ENCODE assay signal across 9 cellular contexts in the genomic region with DNA sequence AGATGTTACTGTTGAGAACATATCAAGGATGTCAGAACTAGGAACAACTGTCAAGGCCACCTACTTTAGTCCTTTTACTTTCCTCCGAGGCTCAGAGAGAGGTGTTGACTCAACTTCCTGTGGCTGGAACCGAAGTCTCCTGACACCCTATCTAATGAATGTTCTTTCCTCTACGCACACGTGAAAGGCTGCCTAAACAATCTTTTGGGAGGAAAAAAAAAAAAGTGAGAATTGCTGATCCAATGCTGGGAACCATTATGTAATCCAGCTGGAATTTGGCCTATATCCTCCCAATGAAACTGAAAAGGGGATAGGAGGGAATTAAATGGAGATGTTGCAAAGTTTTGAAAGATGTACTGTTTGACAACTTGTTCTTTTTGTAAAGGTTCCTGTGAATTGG. TPM values are rescaled to one million over a fixed set of nuclear protein-coding genes. Genes with fewer than 3 reads are reported as not detected.
DNase-seq lines count a peak whose midpoint lies in the region; ATAC-seq and TF ChIP-seq lines count a peak whose summit lies in the region.
"Had no signal": no experiment of that assay in that cellular context is flagged by ENCODE, and none has a peak within 500 bp of the region (broad histone marks: within the 10 kb centered on the region; RNA-seq: fewer than 3 reads in every experiment).

No MANE protein-coding gene starts in this region.

- peaks cover 0 to 80% (median 15%) of the 10 kb centered on the region in 4 donors for H3K4me1 ChIP-seq in tibial artery

- peak overlapping the region; percentile 52 to 66 for H3K4me3 Mint-ChIP-seq in activated T-cell treated with anti-CD3 and anti-CD28 coated beads, Interleukin-2, amount 50 U/mL, for 72 hours
- peak overlapping the region; percentile 19 for H3K4me3 Mint-ChIP-seq in activated naive CD8-positive, alpha-beta T cell treated with anti-CD3 and anti-CD28 coated beads for 36 hours

- no peaks in the 10 kb centered on the region for H3K9me3 ChIP-seq in tibial artery

- DNase-seq in activated T-cell treated with anti-CD3 and anti-CD28 coated beads, Interleukin-2, amount 50 U/mL, for 72 hours, result peak; percentile 11 to 22
- no peak for DNase-seq in activated T-cell treated with anti-CD3 and anti-CD28 coated beads, Interleukin-2, amount 50 U/mL, for 1 hour
- DNase-seq in activated naive CD8-positive, alpha-beta T cell treated with anti-CD3 and anti-CD28 coated beads for 36 hours, result no peak
- no peak for DNase-seq in left ventricle myocardium superior
- peak in 1 of 2 donors; percentile 24 for DNase-seq in tibial artery

- peaks cover 20% of the 10 kb centered on the region for H3K4me1 Mint-ChIP-seq in activated T-cell treated with anti-CD3 and anti-CD28 coated beads, Interleukin-2, amount 50 U/mL, for 72 hours (ENCODE audit: low read depth)
- H3K4me1 Mint-ChIP-seq in activated naive CD8-positive, alpha-beta T cell treated with anti-CD3 and anti-CD28 coated beads for 36 hours, result peaks cover 15% of the 10 kb centered on the region

- no peak overlapping the region for H3K27ac Mint-ChIP-seq in activated T-cell treated with anti-CD3 and anti-CD28 coated beads, Interleukin-2, amount 50 U/mL, for 72 hours
- H3K27ac Mint-ChIP-seq in activated naive CD8-positive, alpha-beta T cell treated with anti-CD3 and anti-CD28 coated beads for 36 hours, result peak overlapping the region; percentile 84

- ATAC-seq in activated T-cell treated with anti-CD3 and anti-CD28 coated beads, Interleukin-2, amount 50 U/mL, for 72 hours (replicated peaks in 1 of 2), result peak; percentile 69 to 76
- peak; percentile 62 for ATAC-seq in left ventricle myocardium superior
- ATAC-seq in HG03280 (IDR thresholded peaks at IDR 0.05; ENCODE audit: unreplicated experiment), result no peak
- ATAC-seq in GM19324 (IDR thresholded peaks at IDR 0.05; ENCODE audit: low FRiP score, unreplicated experiment), result no peak
- ATAC-seq in HG03442 (IDR thresholded peaks at IDR 0.05; ENCODE audit: unreplicated experiment), result no peak
- ATAC-seq: Panc1 had no signal

- H3K9me3 Mint-ChIP-seq in activated T-cell treated with anti-CD3 and anti-CD28 coated beads, Interleukin-2, amount 50 U/mL, for 72 hours, result no peaks in the 10 kb centered on the region
- H3K9me3 Mint-ChIP-seq in activated naive CD8-positive, alpha-beta T cell treated with anti-CD3 and anti-CD28 coated beads for 36 hours, result no peaks in the 10 kb centered on the region

- intact Hi-C loops in left ventricle myocardium superior (cut with micrococcal nuclease) (no loop called here), tibial artery (cut with DNase I; ENCODE audit: low total_unique reads) (no loop called here)

- H3K27me3 Mint-ChIP-seq in activated T-cell treated with anti-CD3 and anti-CD28 coated beads, Interleukin-2, amount 50 U/mL, for 72 hours (ENCODE audit: low read depth), result peaks cover 23% of the 10 kb centered on the region
- H3K27me3 Mint-ChIP-seq in activated naive CD8-positive, alpha-beta T cell treated with anti-CD3 and anti-CD28 coated beads for 36 hours, result no peaks in the 10 kb centered on the region

- H3K36me3 ChIP-seq in tibial artery, result no peaks in the 10 kb centered on the region

- H3K4me3 ChIP-seq in tibial artery, result no peak overlapping the region

- peak overlapping the region; percentile 81 to 83 for H3K27ac ChIP-seq in tibial artery

- no peaks in the 10 kb centered on the region for H3K27me3 ChIP-seq in tibial artery

- no peak for TF ChIP-seq CTCF in tibial artery (IDR thresholded peaks at IDR 0.05)

- H3K36me3 Mint-ChIP-seq in activated T-cell treated with anti-CD3 and anti-CD28 coated beads, Interleukin-2, amount 50 U/mL, for 72 hours (ENCODE audit: insufficient read depth in 2 of 2), result no peaks in the 10 kb centered on the region
- H3K36me3 Mint-ChIP-seq in activated naive CD8-positive, alpha-beta T cell treated with anti-CD3 and anti-CD28 coated beads for 36 hours, result no peaks in the 10 kb centered on the region

RNA-seq across cellular contexts. Expression of gene MAP7D3, which starts 8.3 kb away (rescaled TPM):
- 10 to 100 TPM; 11.3 to 11.8 TPM for total RNA-seq in activated T-cell treated with anti-CD3 and anti-CD28 coated beads, Interleukin-2, amount 50 U/mL, for 72 hours
- total RNA-seq in activated naive CD8-positive, alpha-beta T cell treated with anti-CD3 and anti-CD28 coated beads for 36 hours, result 10 to 100 TPM; 17.8 to 17.9 TPM
- 10.8 TPM for total RNA-seq in left ventricle myocardium superior

RNA-seq across cellular contexts. Expression of gene ADGRG4, which starts 41.2 kb away (rescaled TPM):
- not detected for total RNA-seq in activated T-cell treated with anti-CD3 and anti-CD28 coated beads, Interleukin-2, amount 50 U/mL, for 72 hours
- total RNA-seq in activated naive CD8-positive, alpha-beta T cell treated with anti-CD3 and anti-CD28 coated beads for 36 hours, result not detected
- not detected for total RNA-seq in left ventricle myocardium superior

Comparison
In these comparisons a context has a peak if more than half of its experiments do, and no peak if none do; other contexts are left out.
1. DNase-seq: peak in activated T-cell treated with anti-CD3 and anti-CD28 coated beads, Interleukin-2, amount 50 U/mL, for 72 hours (2 of 2); none in activated T-cell treated with anti-CD3 and anti-CD28 coated beads, Interleukin-2, amount 50 U/mL, for 1 hour (single experiment), activated naive CD8-positive, alpha-beta T cell treated with anti-CD3 and anti-CD28 coated beads for 36 hours (single experiment) and left ventricle myocardium superior (single experiment).
2. ATAC-seq: peak in activated T-cell treated with anti-CD3 and anti-CD28 coated beads, Interleukin-2, amount 50 U/mL, for 72 hours (2 of 2) and left ventricle myocardium superior (single experiment); none in HG03280 (single experiment), GM19324 (single experiment) and HG03442 (single experiment).